In genomic region chr3:127174284-127174683, GRCh38 we compare ENCODE assay signal across 32 cellular contexts. TPM values are rescaled to one million over a fixed set of nuclear protein-coding genes. Genes with fewer than 3 reads are reported as not detected.
"Had no signal": no experiment of that assay in that cellular context is flagged by ENCODE, and none has a peak within 500 bp of the region (broad histone marks: within the 10 kb centered on the region; RNA-seq: fewer than 3 reads in every experiment).

No MANE protein-coding gene starts in this region.

- H3K9me3 Mint-ChIP-seq: activated naive CD8-positive, alpha-beta T cell treated with anti-CD3 and anti-CD28 coated beads, Interleukin-2, amount 50 U/mL, for 24 hours; activated T-cell treated with anti-CD3 and anti-CD28 coated beads, Interleukin-2, amount 50 U/mL, for 4 hours had no signal

- H3K4me3 Mint-ChIP-seq: activated CD4-positive, alpha-beta T cell treated with anti-CD3 and anti-CD28 coated beads for 36 hours; activated CD4-positive, alpha-beta T cell treated with anti-CD3 and anti-CD28 coated beads, Interleukin-2, amount 10 ng/mL, durations not matched to agents 7 days and 5 days; activated CD8-positive, alpha-beta T cell treated with anti-CD3 and anti-CD28 coated beads, Interleukin-2, amount 10 ng/mL, durations not matched to agents 7 days and 5 days; activated naive CD4-positive, alpha-beta T cell treated with anti-CD3 and anti-CD28 coated beads, Interleukin-2, amount 10 ng/mL, durations not matched to agents 7 days and 5 days; activated naive CD8-positive, alpha-beta T cell; activated naive CD8-positive, alpha-beta T cell treated with anti-CD3 and anti-CD28 coated beads, Interleukin-2, amount 50 U/mL, for 24 hours; activated T-cell treated with anti-CD3 and anti-CD28 coated beads, Interleukin-2, amount 50 U/mL, for 4 hours; brain had no signal

- DNase-seq: activated CD4-positive, alpha-beta T cell treated with anti-CD3 and anti-CD28 coated beads for 36 hours; activated CD4-positive, alpha-beta T cell treated with anti-CD3 and anti-CD28 coated beads, Interleukin-2, amount 10 ng/mL, durations not matched to agents 7 days and 5 days; activated CD4-positive, alpha-beta T cell treated with anti-CD3 and anti-CD28 coated beads, Interleukin-2, amount 50 U/mL, for 48 hours; activated CD8-positive, alpha-beta T cell treated with anti-CD3 and anti-CD28 coated beads, Interleukin-2, amount 10 ng/mL, durations not matched to agents 7 days and 5 days; activated effector memory CD4-positive, alpha-beta T cell treated with Interleukin-2 at 50 U/mL for 16 hours; activated naive CD4-positive, alpha-beta T cell treated with anti-CD3 and anti-CD28 coated beads, Interleukin-2, amount 10 ng/mL, durations not matched to agents 7 days and 5 days; activated naive CD8-positive, alpha-beta T cell treated with anti-CD3 and anti-CD28 coated beads, Interleukin-2, amount 50 U/mL, for 24 hours; activated T-cell treated with anti-CD3 and anti-CD28 coated beads for 4 hours; activated T-cell treated with anti-CD3 and anti-CD28 coated beads, Interleukin-2, amount 50 U/mL, for 4 hours; anterior cingulate cortex; NCI-H1092 treated with DMSO at 0.1 percent for 48 hours; NCI-H187; NCI-H2029 treated with DMSO at 0.1 percent for 48 hours; NCI-H2107; NCI-H2171; NCI-H510A; NCI-H526; NCI-H748 treated with DMSO at 0.1 percent for 48 hours; NK-92 treated with Interleukin-12 subunit alpha and Interleukin-12 subunit beta, amount 100 ng/mL, for 24 hours; OCI-M1; Right ventricle myocardium superior; T1000 had no signal

- H3K4me2 ChIP-seq: KMS-11 had no signal

- H3K4me1 Mint-ChIP-seq: activated CD4-positive, alpha-beta T cell treated with anti-CD3 and anti-CD28 coated beads for 36 hours; activated CD4-positive, alpha-beta T cell treated with anti-CD3 and anti-CD28 coated beads, Interleukin-2, amount 10 ng/mL, durations not matched to agents 7 days and 5 days; activated naive CD4-positive, alpha-beta T cell treated with anti-CD3 and anti-CD28 coated beads, Interleukin-2, amount 10 ng/mL, durations not matched to agents 7 days and 5 days; activated naive CD8-positive, alpha-beta T cell treated with anti-CD3 and anti-CD28 coated beads, Interleukin-2, amount 50 U/mL, for 24 hours had no signal

- H3K27ac ChIP-seq: KMS-11, SK-N-MC had no signal

- H3K27me3 Mint-ChIP-seq: activated CD4-positive, alpha-beta T cell treated with anti-CD3 and anti-CD28 coated beads, Interleukin-2, amount 10 ng/mL, durations not matched to agents 7 days and 5 days had no signal

- H3K4me3 ChIP-seq: SK-N-MC had no signal

- ATAC-seq: activated CD4-positive, alpha-beta T cell treated with anti-CD3 and anti-CD28 coated beads for 36 hours; activated CD8-positive, alpha-beta T cell treated with anti-CD3 and anti-CD28 coated beads, Interleukin-2, amount 10 ng/mL, durations not matched to agents 7 days and 5 days; activated naive CD8-positive, alpha-beta T cell treated with anti-CD3 and anti-CD28 coated beads, Interleukin-2, amount 50 U/mL, for 24 hours; activated T-cell treated with anti-CD3 and anti-CD28 coated beads, Interleukin-2, amount 50 U/mL, for 4 hours had no signal

- H3K36me3 Mint-ChIP-seq: activated naive CD4-positive, alpha-beta T cell treated with anti-CD3 and anti-CD28 coated beads, Interleukin-2, amount 10 ng/mL, durations not matched to agents 7 days and 5 days; activated naive CD8-positive, alpha-beta T cell; brain had no signal

- H3K9ac ChIP-seq: KMS-11 had no signal

- H3K27ac Mint-ChIP-seq: activated CD4-positive, alpha-beta T cell treated with anti-CD3 and anti-CD28 coated beads for 36 hours; activated CD4-positive, alpha-beta T cell treated with anti-CD3 and anti-CD28 coated beads, Interleukin-2, amount 10 ng/mL, durations not matched to agents 7 days and 5 days; activated CD8-positive, alpha-beta T cell treated with anti-CD3 and anti-CD28 coated beads, Interleukin-2, amount 10 ng/mL, durations not matched to agents 7 days and 5 days; activated naive CD4-positive, alpha-beta T cell treated with anti-CD3 and anti-CD28 coated beads, Interleukin-2, amount 10 ng/mL, durations not matched to agents 7 days and 5 days; activated naive CD8-positive, alpha-beta T cell; activated naive CD8-positive, alpha-beta T cell treated with anti-CD3 and anti-CD28 coated beads, Interleukin-2, amount 50 U/mL, for 24 hours had no signal

- H3K36me3 ChIP-seq: WERI-Rb-1 had no signal

RNA-seq across cellular contexts. Expression of gene PRR23E, which starts 18.6 kb away (rescaled TPM):
- total RNA-seq: activated CD4-positive, alpha-beta T cell treated with anti-CD3 and anti-CD28 coated beads for 36 hours; activated CD4-positive, alpha-beta T cell treated with anti-CD3 and anti-CD28 coated beads, Interleukin-2, amount 10 ng/mL, durations not matched to agents 7 days and 5 days; activated CD8-positive, alpha-beta T cell treated with anti-CD3 and anti-CD28 coated beads, Interleukin-2, amount 10 ng/mL, durations not matched to agents 7 days and 5 days; activated T-cell treated with anti-CD3 and anti-CD28 coated beads, Interleukin-2, amount 50 U/mL, for 4 hours; bronchial epithelial cell; LHCN-M2; M059J; Right ventricle myocardium superior; T-helper 1 cell treated with Interleukin-12 subunit alpha and Interleukin-12 subunit beta and Interleukin-4 antibody, amounts not matched to agents 30 ng/mL and 1 ng/mL, for 36 hours; T-helper 2 cell treated with Interferon-gamma antibody and Interleukin-4, amounts not matched to agents 100 ng/mL and 5 ng/mL, for 36 hours had no signal
